Comparison of ENCODE assay signal across 13 cellular contexts in genomic region chr12:105485321-105485910, GRCh38.
DNase-seq lines count a peak whose midpoint lies in the region; ATAC-seq and TF ChIP-seq lines count a peak whose summit lies in the region.
"Had no signal": no experiment of that assay in that cellular context is flagged by ENCODE, and none has a peak within 500 bp of the region (broad histone marks: within the 10 kb centered on the region; RNA-seq: fewer than 3 reads in every experiment).

No MANE protein-coding gene starts in this region.

- H3K4me1 Mint-ChIP-seq in endothelial cell (ENCODE audit: unreplicated experiment): peaks cover 38% of the 10 kb centered on the region

- H3K9me3 Mint-ChIP-seq in endothelial cell (ENCODE audit: unreplicated experiment): no peaks in the 10 kb centered on the region

- 54 to 57% methylated on average over 8 of the region's 8 CpGs for WGBS in upper lobe of left lung, 2 donors

- no peak for TF ChIP-seq EP300 in upper lobe of left lung (IDR thresholded peaks at IDR 0.05)

- no peaks in the 10 kb centered on the region for H3K27me3 Mint-ChIP-seq in endothelial cell (ENCODE audit: unreplicated experiment)

- ATAC-seq in left lobe of liver: peak; percentile 65
- ATAC-seq in upper lobe of left lung (ENCODE audit: low FRiP score in 2 of 2): peak; percentile 12 to 58
- no peak for ATAC-seq in HG03469 (IDR thresholded peaks at IDR 0.05; ENCODE audit: unreplicated experiment)

- no peaks in the 10 kb centered on the region for H3K36me3 ChIP-seq in upper lobe of left lung
- H3K36me3 ChIP-seq: neutrophil, thyroid gland had no signal

- H3K27ac ChIP-seq in upper lobe of left lung: peak overlapping the region in 3 of 4 donors; percentile 18 to 33 (median 30)
- H3K27ac ChIP-seq: neutrophil, thyroid gland had no signal

- no peak overlapping the region for H3K4me3 Mint-ChIP-seq in endothelial cell (ENCODE audit: unreplicated experiment)

- H3K27ac Mint-ChIP-seq in endothelial cell (ENCODE audit: unreplicated experiment): peak overlapping the region; percentile 88

- no peaks in the 10 kb centered on the region for H3K9me3 ChIP-seq in upper lobe of left lung
- H3K9me3 ChIP-seq: neutrophil, thyroid gland had no signal

- H3K4me1 ChIP-seq in upper lobe of left lung: peaks cover 0 to 16% (median 4%) of the 10 kb centered on the region in 4 donors
- H3K4me1 ChIP-seq: thyroid gland had no signal

- DNase-seq in M059J (ENCODE audit: low read depth): peak; percentile 90
- DNase-seq in endothelial cell (ENCODE audit: low spot score): peak; percentile 34
- DNase-seq in left lobe of liver (ENCODE audit: low spot score): no peak
- DNase-seq in upper lobe of left lung: no peak
- DNase-seq in activated T-cell treated with anti-CD3 and anti-CD28 coated beads, Interleukin-2, amount 50 U/mL, for 1 hour: no peak
- DNase-seq in NCI-H2171 treated with DMSO at 0.1 percent for 48 hours (lab: John Stamatoyannopoulos, UW): no peak
- DNase-seq in NK-92 (lab: John Stamatoyannopoulos, UW; ENCODE audit: unreplicated experiment): no peak
- DNase-seq: activated naive CD4-positive, alpha-beta T cell; KBM-7; NCI-H2171 had no signal

- peaks cover 4% of the 10 kb centered on the region for H3K36me3 Mint-ChIP-seq in endothelial cell (ENCODE audit: low read depth, unreplicated experiment)

- no peak for TF ChIP-seq CTCF in endothelial cell (IDR thresholded peaks at IDR 0.05; ENCODE audit: unreplicated experiment)
- TF ChIP-seq CTCF in upper lobe of left lung (IDR thresholded peaks at IDR 0.05): no peak

- H3K4me3 ChIP-seq in upper lobe of left lung: no peak overlapping the region
- H3K4me3 ChIP-seq: thyroid gland had no signal

- no peaks in the 10 kb centered on the region for H3K27me3 ChIP-seq in upper lobe of left lung
- H3K27me3 ChIP-seq: neutrophil, thyroid gland had no signal

- TF ChIP-seq POLR2A in upper lobe of left lung (IDR thresholded peaks at IDR 0.05): no peak

Comparison
In these comparisons a context has a peak if more than half of its experiments do, and no peak if none do; other contexts are left out.
1. DNase-seq: peak in M059J (single experiment) and endothelial cell (single experiment); none in left lobe of liver (single experiment), upper lobe of left lung (0 of 2), activated T-cell treated with anti-CD3 and anti-CD28 coated beads, Interleukin-2, amount 50 U/mL, for 1 hour (single experiment), NCI-H2171 treated with DMSO at 0.1 percent for 48 hours (single experiment) and NK-92 (single experiment).